20 cellular contexts compared by ENCODE assay signal in the genomic region with DNA sequence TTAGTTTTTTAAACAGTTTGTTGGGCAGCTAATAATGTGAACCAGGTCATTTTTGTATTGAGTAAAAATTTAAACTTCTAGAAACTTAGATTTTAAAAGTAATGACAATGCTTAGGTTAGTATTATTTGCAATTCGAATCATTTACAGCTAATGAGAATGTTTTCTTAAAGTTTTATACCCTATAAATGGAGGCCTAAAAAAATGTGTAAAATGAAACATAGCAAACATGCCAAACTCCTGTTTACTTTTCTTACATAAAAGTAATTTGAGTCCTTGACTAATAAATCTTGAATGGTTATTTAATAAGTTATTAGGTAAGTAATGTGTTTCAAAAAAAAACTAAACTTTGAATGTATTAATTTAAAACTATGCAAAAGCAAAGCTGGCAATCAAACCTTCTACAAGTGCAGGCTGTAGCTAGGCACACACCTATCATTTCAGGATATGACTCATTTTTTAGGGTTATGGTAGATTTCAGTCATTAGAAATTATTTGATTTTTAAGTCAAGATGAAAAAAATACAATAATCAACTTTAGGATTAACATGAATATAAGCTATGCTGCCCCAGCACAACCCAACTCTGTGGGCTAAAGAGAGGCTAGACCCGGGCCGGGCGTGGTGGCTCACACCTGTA. TPM values are rescaled to one million over a fixed set of nuclear protein-coding genes. Genes with fewer than 3 reads are reported as not detected.
DNase-seq lines count a peak whose midpoint lies in the region; ATAC-seq, FAIRE-seq and TF ChIP-seq lines count a peak whose summit lies in the region.
"Had no signal": no experiment of that assay in that cellular context is flagged by ENCODE, and none has a peak within 500 bp of the region (broad histone marks: within the 10 kb centered on the region; RNA-seq: fewer than 3 reads in every experiment).

No MANE protein-coding gene starts in this region.

- intact Hi-C loops in HCT116 (cut with micrococcal nuclease) = loop anchor here (5.0 kb wide), 1 partner anchor 40 kb away; the partner anchor contains the start of gene CLSTN1

- CTCF ChIA-PET in HCT116 (lab: Charles Lee) = interaction anchor here (0.6 to 1.3 kb wide), 3 partner anchors 9 to 137 kb away, joined by 3 to 4 read pairs (median 3); no protein-coding TSS in a partner anchor

- no peak overlapping the region for H3K27ac ChIP-seq in HCT116 (ENCODE audit: low read depth, low read length)
- peak overlapping the region; percentile 40; the same call in 1 of the 2 replicates for H3K27ac ChIP-seq in SK-N-MC
- H3K27ac ChIP-seq: Peyer's patch, SJSA1 had no signal

- H3K27me3 ChIP-seq in HCT116 (ENCODE audit: insufficient read depth, low read length) (no peaks in the 10 kb centered on the region), H7 (ENCODE audit: control insufficient read depth, insufficient read depth, low read length) (no peaks in the 10 kb centered on the region)
- H3K27me3 ChIP-seq: Peyer's patch, SJSA1 had no signal

- FAIRE-seq in A204.1 (lab: Jason Lieb, UNC) = peak; percentile 9
- no peak for FAIRE-seq in GM19239 (lab: Jason Lieb, UNC)

- H4K20me1 ChIP-seq in HCT116 (ENCODE audit: insufficient read depth) = peaks cover 12% of the 10 kb centered on the region; the same call in 1 of the 2 replicates

- peaks cover 12 to 19% of the 10 kb centered on the region in 2 experiments; a peak in 3 of 4 replicates for H3K4me1 ChIP-seq in HCT116 (ENCODE audit: control insufficient read depth in 1 of 2, insufficient read depth in 2 of 2, low read length in 2 of 2)
- H3K4me1 ChIP-seq: SJSA1 had no signal

- no peak for TF ChIP-seq RAD21 in HCT116 (IDR thresholded peaks at IDR 0.05; ENCODE audit: low read depth)

- H3K9me3 ChIP-seq in HCT116 (ENCODE audit: control insufficient read depth in 1 of 2, insufficient read depth in 1 of 2, low read depth in 1 of 2, low read length in 2 of 2) = no peaks in the 10 kb centered on the region
- no peaks in the 10 kb centered on the region for H3K9me3 ChIP-seq in SK-N-MC (ENCODE audit: low read depth, low read length)
- H3K9me3 ChIP-seq: Peyer's patch, SJSA1 had no signal

- H3K9me2 ChIP-seq in HCT116 (ENCODE audit: insufficient read depth) = no peaks in the 10 kb centered on the region

- no peak overlapping the region for H2AFZ ChIP-seq in HCT116 (ENCODE audit: low read depth, low read length, poor library complexity, severe bottlenecking)

- DNase-seq in HCT116 (ENCODE audit: low read depth, low spot score) = no peak
- no peak for DNase-seq in SK-N-MC (ENCODE audit: low read depth, low spot score)
- peak; percentile 17 for DNase-seq in epithelial cell of esophagus (ENCODE audit: low read depth)
- no peak for DNase-seq in SW480 (ENCODE audit: low spot score)
- no peak for DNase-seq in H7
- DNase-seq in GM19239 (ENCODE audit: insufficient read length, low spot score) = no peak
- DNase-seq: CD8-positive, alpha-beta T cell; GDM1; HFFc6; NCI-H1092; NCI-H146; NCI-H2029; NCI-H2227 treated with DMSO at 0.1 percent for 48 hours; NCI-H510A; NCI-H748 treated with DMSO at 0.1 percent for 48 hours; Peyer's patch had no signal

- H3K9ac ChIP-seq in HCT116 (ENCODE audit: low read length) (no peak overlapping the region), SK-N-MC (ENCODE audit: insufficient read length) (no peak overlapping the region)

- no peak for ATAC-seq in HCT116
- ATAC-seq in GM21619 (IDR thresholded peaks at IDR 0.05; ENCODE audit: unreplicated experiment) = no peak
- ATAC-seq: CD8-positive, alpha-beta T cell; Right ventricle myocardium inferior had no signal

- TF ChIP-seq CTCF in HCT116 (IDR thresholded peaks at IDR 0.05 in 2 of 3, conservative IDR thresholded peaks at IDR 0.05 in 1 of 3; ENCODE audit: borderline replicate concordance in 1 of 3, insufficient read depth in 1 of 3, low read depth in 2 of 3, low read length in 2 of 3) (no peak), epithelial cell of esophagus (IDR thresholded peaks at IDR 0.05; ENCODE audit: insufficient read depth, low read depth, low read length, missing control alignments) (no peak)

- H3K79me2 ChIP-seq in HCT116 (ENCODE audit: insufficient read depth, low read length) = peaks cover 76% of the 10 kb centered on the region

- H3K36me3 ChIP-seq in HCT116 (ENCODE audit: control insufficient read depth in 1 of 2, insufficient read depth in 2 of 2, low read length in 2 of 2) (no peaks in the 10 kb centered on the region), SK-N-MC (ENCODE audit: insufficient read depth, low read length) (no peaks in the 10 kb centered on the region), H7 (replicated peaks; ENCODE audit: control insufficient read depth, insufficient read depth, low read length) (no peaks in the 10 kb centered on the region)
- H3K36me3 ChIP-seq: Peyer's patch, SJSA1 had no signal

- no TSS peak for BruUV-seq in HCT116 (replicated peaks; lab: Mats Ljungman, UMichigan)

- H3K4me3 ChIP-seq in HCT116 (replicated peaks in 1 of 2; ENCODE audit: low read depth in 1 of 2, low read length in 2 of 2) (no peak overlapping the region), SK-N-MC (no peak overlapping the region), epithelial cell of esophagus (ENCODE audit: low read length) (no peak overlapping the region), H7 (ENCODE audit: insufficient read depth, low read depth, low read length) (no peak overlapping the region)
- H3K4me3 ChIP-seq: Peyer's patch, SJSA1 had no signal

- peak overlapping the region; percentile 30 for H3K4me2 ChIP-seq in HCT116 (ENCODE audit: low read length)

- no peak for TF ChIP-seq POLR2A in HCT116 (IDR thresholded peaks at IDR 0.05; ENCODE audit: borderline replicate concordance, extremely low read depth, insufficient read depth, insufficient read length)

- RAD21 ChIA-PET in HCT116 (lab: Charles Lee; ENCODE audit: low non-redundant PET in 1 of 2, low total read pairs in 2 of 2, uncharacterized antibody in 2 of 2, unreplicated experiment in 2 of 2) = no interaction called here

- POLR2A ChIA-PET in HCT116 (lab: Charles Lee) = no interaction called here

TF ChIP-seq in HCT116, 20 proteins besides CTCF, POLR2A, EP300 and RAD21:
- TF ChIP-seq ZNF274 (IDR thresholded peaks at IDR 0.05; ENCODE audit: low read depth, low read length) = no peak
- no peak for TF ChIP-seq ZFX (IDR thresholded peaks at IDR 0.05)
- TF ChIP-seq CBX3 (IDR thresholded peaks at IDR 0.05; ENCODE audit: low read depth) = no peak
- TF ChIP-seq SRF (IDR thresholded peaks at IDR 0.05; ENCODE audit: low read depth) = no peak
- TF ChIP-seq, protein P1, sequence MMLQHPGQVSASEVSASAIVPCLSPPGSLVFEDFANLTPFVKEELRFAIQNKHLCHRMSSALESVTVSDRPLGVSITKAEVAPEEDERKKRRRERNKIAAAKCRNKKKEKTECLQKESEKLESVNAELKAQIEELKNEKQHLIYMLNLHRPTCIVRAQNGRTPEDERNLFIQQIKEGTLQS (IDR thresholded peaks at IDR 0.05) = no peak
- TF ChIP-seq CEBPB (IDR thresholded peaks at IDR 0.05; ENCODE audit: low read depth) = no peak
- TF ChIP-seq YY1 (IDR thresholded peaks at IDR 0.05; ENCODE audit: extremely low read depth, insufficient replicate concordance, low read depth, low read length) = no peak
- no peak for TF ChIP-seq SP1 (IDR thresholded peaks at IDR 0.05; ENCODE audit: low read depth)
- TF ChIP-seq, protein P2, sequence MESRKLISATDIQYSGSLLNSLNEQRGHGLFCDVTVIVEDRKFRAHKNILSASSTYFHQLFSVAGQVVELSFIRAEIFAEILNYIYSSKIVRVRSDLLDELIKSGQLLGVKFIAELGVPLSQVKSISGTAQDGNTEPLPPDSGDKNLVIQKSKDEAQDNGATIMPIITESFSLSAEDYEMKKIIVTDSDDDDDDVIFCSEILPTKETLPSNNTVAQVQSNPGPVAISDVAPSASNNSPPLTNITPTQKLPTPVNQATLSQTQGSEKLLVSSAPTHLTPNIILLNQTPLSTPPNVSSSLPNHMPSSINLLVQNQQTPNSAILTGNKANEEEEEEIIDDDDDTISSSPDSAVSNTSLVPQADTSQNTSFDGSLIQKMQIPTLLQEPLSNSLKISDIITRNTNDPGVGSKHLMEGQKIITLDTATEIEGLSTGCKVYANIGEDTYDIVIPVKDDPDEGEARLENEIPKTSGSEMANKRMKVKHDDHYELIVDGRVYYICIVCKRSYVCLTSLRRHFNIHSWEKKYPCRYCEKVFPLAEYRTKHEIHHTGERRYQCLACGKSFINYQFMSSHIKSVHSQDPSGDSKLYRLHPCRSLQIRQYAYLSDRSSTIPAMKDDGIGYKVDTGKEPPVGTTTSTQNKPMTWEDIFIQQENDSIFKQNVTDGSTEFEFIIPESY (IDR thresholded peaks at IDR 0.05; ENCODE audit: extremely low read depth, insufficient replicate concordance, low read length) = no peak
TF ChIP-seq in HCT116: peak in this region for 0.

RNA-seq across cellular contexts. Expression of gene CLSTN1, which starts 41.5 kb away (rescaled TPM):
- 113 TPM for total RNA-seq in HCT116 (2021; ENCODE audit: unreplicated experiment)
- 128 TPM in 2 replicates for polyA plus RNA-seq in HCT116 (2012)
- total RNA-seq in H7 (2014; rRNA removed; shearing (Covaris generic)) = 100 and 127 TPM in 2 replicates
